Comparison of ENCODE assay signal across 8 cellular contexts in genomic region chr18:35030234-35030989, GRCh38. TPM values are rescaled to one million over a fixed set of nuclear protein-coding genes. Genes with fewer than 3 reads are reported as not detected.
DNase-seq lines count a peak whose midpoint lies in the region; ATAC-seq, FAIRE-seq and TF ChIP-seq lines count a peak whose summit lies in the region.

No MANE protein-coding gene starts in this region.

- peaks cover 3% of the 10 kb centered on the region for H3K4me1 Mint-ChIP-seq in glutamatergic neuron (ENCODE audit: low read depth, unreplicated experiment)

- DNase-seq in left ventricle myocardium inferior (no peak), Right ventricle myocardium superior (no peak), colonic mucosa (peak; percentile 46), small intestine (peak; percentile 74), glutamatergic neuron (no peak), NOMO-1 treated with DMSO at 0.1 percent for 48 hours (lab: John Stamatoyannopoulos, UW; ENCODE audit: unreplicated experiment) (no peak)
- no peak for DNase-seq in activated CD4-positive, CD25-positive, alpha-beta regulatory T cell (lab: John Stamatoyannopoulos, UW)

- no peak for TF ChIP-seq CTCF in left ventricle myocardium inferior (IDR thresholded peaks at IDR 0.05; ENCODE audit: borderline replicate concordance)
- TF ChIP-seq CTCF in colonic mucosa (IDR thresholded peaks at IDR 0.05): no peak
- no peak for TF ChIP-seq CTCF in glutamatergic neuron (IDR thresholded peaks at IDR 0.05; ENCODE audit: partially characterized antibody, unreplicated experiment)

- H3K27ac ChIP-seq in left ventricle myocardium inferior (replicated peaks) (peak overlapping the region; percentile 46), colonic mucosa (peak overlapping the region; percentile 19), small intestine (ENCODE audit: low read depth in 1 of 2, low read length in 1 of 2) (peak overlapping the region; percentile 71 to 93)

- H3K36me3 ChIP-seq in left ventricle myocardium inferior (no peaks in the 10 kb centered on the region), colonic mucosa (no peaks in the 10 kb centered on the region), small intestine (ENCODE audit: control insufficient read depth in 2 of 2, insufficient read depth in 2 of 2, low read length in 2 of 2) (no peaks in the 10 kb centered on the region)

- H3K27me3 ChIP-seq in left ventricle myocardium inferior (ENCODE audit: low read depth) (no peaks in the 10 kb centered on the region), colonic mucosa (no peaks in the 10 kb centered on the region), small intestine (ENCODE audit: control insufficient read depth in 2 of 2, insufficient read depth in 2 of 2, low read length in 2 of 2) (no peaks in the 10 kb centered on the region)

- H3K27me3 Mint-ChIP-seq in glutamatergic neuron (ENCODE audit: unreplicated experiment): peaks cover 2% of the 10 kb centered on the region

- H3K27ac Mint-ChIP-seq in glutamatergic neuron (ENCODE audit: unreplicated experiment): no peak overlapping the region

- H3K9me3 Mint-ChIP-seq in glutamatergic neuron (ENCODE audit: unreplicated experiment): peaks cover 1% of the 10 kb centered on the region

- H3K36me3 Mint-ChIP-seq in glutamatergic neuron (ENCODE audit: unreplicated experiment): no peaks in the 10 kb centered on the region

- H3K4me3 Mint-ChIP-seq in glutamatergic neuron (ENCODE audit: unreplicated experiment): no peak overlapping the region

- intact Hi-C loops in left ventricle myocardium inferior (cut with micrococcal nuclease) (no loop called here), Right ventricle myocardium superior (cut with DNase I) (no loop called here), colonic mucosa (cut with DNase I) (no loop called here)

- H3K4me1 ChIP-seq in left ventricle myocardium inferior (peaks cover 31% of the 10 kb centered on the region), colonic mucosa (no peaks in the 10 kb centered on the region), small intestine (ENCODE audit: control insufficient read depth in 2 of 2, insufficient read depth in 1 of 2, low read depth in 1 of 2, low read length in 1 of 2) (peaks cover 0 to 8% of the 10 kb centered on the region in 2 donors)

- H3K9ac ChIP-seq in colonic mucosa (ENCODE audit: low read depth in 2 of 2, low read length in 2 of 2): peak overlapping the region; percentile 56 to 59

- FAIRE-seq in small intestine (lab: Jason Lieb, UNC): no peak

- 4 to 25% (median 7%) methylated on average over 3 of the region's 3 CpGs for WGBS in small intestine, 3 donors

- ATAC-seq in Right ventricle myocardium superior (ENCODE audit: poor library complexity) (no peak), HG03442 (IDR thresholded peaks at IDR 0.05; ENCODE audit: unreplicated experiment) (peak; percentile 49)

- peak overlapping the region; percentile 47 for H3K4me3 ChIP-seq in left ventricle myocardium inferior
- H3K4me3 ChIP-seq in colonic mucosa: no peak overlapping the region
- H3K4me3 ChIP-seq in small intestine (ENCODE audit: low read depth in 1 of 2, low read length in 2 of 2): peak overlapping the region in 1 of 2 donors; percentile 36

- H3K9me3 ChIP-seq in left ventricle myocardium inferior (replicated peaks): no peaks in the 10 kb centered on the region
- H3K9me3 ChIP-seq in colonic mucosa: no peaks in the 10 kb centered on the region
- no peaks in the 10 kb centered on the region for H3K9me3 ChIP-seq in small intestine (ENCODE audit: control insufficient read depth, low read depth)

RNA-seq across cellular contexts. Expression of gene MAPRE2, which starts 10.8 kb away (rescaled TPM):
- total RNA-seq in left ventricle myocardium inferior: 120 TPM
- total RNA-seq in Right ventricle myocardium superior: 101 TPM
- total RNA-seq in colonic mucosa: 10 to 100 TPM; 25.5 to 32.2 TPM
- polyA plus RNA-seq in small intestine: 10 to 100 TPM in 1 of 3 donors, 1 to 10 TPM in 2; 6.2 to 14.9 (median 7.6) TPM
- total RNA-seq in glutamatergic neuron (ENCODE audit: unreplicated experiment): 127 TPM

Comparison
In these comparisons a context has a peak if more than half of its experiments do, and no peak if none do; other contexts are left out.
1. DNase-seq: peak in colonic mucosa (single experiment) and small intestine (single experiment); none in left ventricle myocardium inferior (single experiment), Right ventricle myocardium superior (single experiment), glutamatergic neuron (single experiment), activated CD4-positive, CD25-positive, alpha-beta regulatory T cell (0 of 4) and NOMO-1 treated with DMSO at 0.1 percent for 48 hours (single experiment).
2. H3K27ac ChIP-seq: peak in every context shown above with its lines; median percentile 82 in small intestine; 46 in left ventricle myocardium inferior; 19 in colonic mucosa.